ENCODE assay signal across 32 cellular contexts in the genomic region with DNA sequence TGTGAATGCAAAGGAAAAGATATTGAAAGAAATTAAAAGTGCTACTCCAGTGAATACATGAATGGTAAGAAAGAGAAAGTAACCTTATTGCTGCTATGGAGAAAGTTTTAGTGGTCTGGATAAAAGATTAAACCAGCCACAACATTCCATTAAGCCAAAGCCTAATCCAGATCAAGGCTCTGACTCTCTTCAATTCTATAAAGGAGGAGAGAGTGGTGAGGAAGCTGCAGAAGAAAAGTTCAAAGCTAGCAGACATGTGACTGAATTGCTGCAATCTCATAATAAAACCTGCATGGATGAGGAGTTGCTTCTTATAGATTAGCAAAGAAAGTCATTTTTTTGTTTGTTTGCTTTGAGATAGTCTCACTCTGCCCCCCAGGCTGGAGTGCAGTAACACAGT.
"Had no signal": no experiment of that assay in that cellular context is flagged by ENCODE, and none has a peak within 500 bp of the region (broad histone marks: within the 10 kb centered on the region; RNA-seq: fewer than 3 reads in every experiment).

No MANE protein-coding gene starts in this region.

- H3K27me3 ChIP-seq: adrenal gland, breast epithelium, colonic mucosa, dorsolateral prefrontal cortex, esophagus muscularis mucosa, pancreas, testis, uterus had no signal

- FAIRE-seq: astrocyte, frontal cortex, islet of Langerhans, pancreas, small intestine had no signal

- H3K4me1 Mint-ChIP-seq: activated B cell treated with CpG ODN at 0.5 μM for 24 hours; stimulated activated memory B cell treated with anti-CD40 and anti-IgM and Interleukin-4, amounts not matched to agents 10 μg/mL and 1 μg/mL and 100 μg/mL, for 72 hours had no signal

- H3K36me3 ChIP-seq: adrenal gland, breast epithelium, colonic mucosa, esophagus muscularis mucosa, lower lobe of right lung, pancreas, uterus had no signal

- H3K27ac Mint-ChIP-seq: activated B cell treated with CpG ODN at 0.5 μM for 24 hours; activated CD4-positive, alpha-beta T cell treated with anti-CD3 and anti-CD28 coated beads for 36 hours; activated naive CD8-positive, alpha-beta T cell; activated T-helper 2 cell treated with anti-CD3 and anti-CD28 coated beads, Interferon-gamma antibody, Interleukin-2, Interleukin-4, amounts not matched to agents 10 μg/mL and 5 μg/mL and 100 μg/mL, durations not matched to agents 14 hours and 24 hours and 36 hours; effector memory CD8-positive, alpha-beta T cell; natural killer cell treated with Interleukin-12 subunit alpha and Interleukin-12 subunit beta and Interleukin-15 and Interleukin-18, amount 100 ng/mL, for 72 hours; stimulated activated memory B cell treated with anti-CD40 and anti-IgM and Interleukin-4, amounts not matched to agents 10 μg/mL and 1 μg/mL and 100 μg/mL, for 72 hours; T-helper 1 cell treated with Interleukin-12 subunit alpha and Interleukin-12 subunit beta and Interleukin-4 antibody, amounts not matched to agents 30 μg/mL and 1 μg/mL, for 36 hours had no signal

- DNase-seq: activated B cell treated with CpG ODN at 0.5 μM for 24 hours; activated CD4-positive, alpha-beta T cell treated with anti-CD3 and anti-CD28 coated beads for 36 hours; activated CD4-positive, alpha-beta T cell treated with anti-CD3 and anti-CD28 coated beads, Interleukin-2, amount 50 U/mL, for 4 hours; activated CD8-positive, alpha-beta memory T cell treated with anti-CD3 and anti-CD28 coated beads, Interleukin-2, amount 50 U/mL, for 48 hours; activated naive CD4-positive, alpha-beta T cell; activated T-cell treated with anti-CD3 and anti-CD28 coated beads, Interleukin-2, amount 50 U/mL, for 4 hours; adrenal gland; colonic mucosa; dorsolateral prefrontal cortex; effector memory CD8-positive, alpha-beta T cell; head of caudate nucleus; hypothalamus; lower lobe of right lung; pancreas; small intestine; stimulated activated CD4-positive, alpha-beta T cell treated with anti-CD3 and anti-CD28 coated beads, Interleukin-15, amount 100 ng/mL, for 24 hours; testis; trophoblast cell; uterus had no signal

- H3K27me3 Mint-ChIP-seq: activated CD4-positive, alpha-beta T cell treated with anti-CD3 and anti-CD28 coated beads for 36 hours; activated naive CD8-positive, alpha-beta T cell; central memory CD8-positive, alpha-beta T cell; effector memory CD8-positive, alpha-beta T cell; natural killer cell treated with Interleukin-12 subunit alpha and Interleukin-12 subunit beta and Interleukin-15 and Interleukin-18, amount 100 ng/mL, for 72 hours had no signal

- H3K9me3 ChIP-seq: adrenal gland, colonic mucosa, esophagus muscularis mucosa, lower lobe of right lung, pancreas, testis, uterus had no signal

- ATAC-seq: activated T-cell treated with anti-CD3 and anti-CD28 coated beads, Interleukin-2, amount 50 U/mL, for 4 hours; effector memory CD8-positive, alpha-beta T cell; left lobe of liver; lower lobe of right lung; natural killer cell treated with Interleukin-12 subunit alpha and Interleukin-12 subunit beta and Interleukin-15 and Interleukin-18, amount 100 ng/mL, for 72 hours; pancreas; sciatic nerve; stimulated activated memory B cell treated with anti-CD40 and anti-IgM and Interleukin-4, amounts not matched to agents 10 μg/mL and 1 μg/mL and 100 μg/mL, for 72 hours had no signal

- H3K4me3 ChIP-seq: adrenal gland, breast epithelium, colonic mucosa, dorsolateral prefrontal cortex, esophagus muscularis mucosa, lower lobe of right lung, pancreas, testis, uterus had no signal

- H3K36me3 Mint-ChIP-seq: stimulated activated memory B cell treated with anti-CD40 and anti-IgM and Interleukin-4, amounts not matched to agents 10 μg/mL and 1 μg/mL and 100 μg/mL, for 72 hours had no signal

- H3K4me3 Mint-ChIP-seq: activated B cell treated with CpG ODN at 0.5 μM for 24 hours; activated CD4-positive, alpha-beta T cell treated with anti-CD3 and anti-CD28 coated beads for 36 hours; activated naive CD8-positive, alpha-beta T cell; activated T-cell treated with anti-CD3 and anti-CD28 coated beads, Interleukin-2, amount 50 U/mL, for 4 hours; central memory CD8-positive, alpha-beta T cell; effector memory CD8-positive, alpha-beta T cell; natural killer cell treated with Interleukin-12 subunit alpha and Interleukin-12 subunit beta and Interleukin-15 and Interleukin-18, amount 100 ng/mL, for 72 hours; stimulated activated memory B cell treated with anti-CD40 and anti-IgM and Interleukin-4, amounts not matched to agents 10 μg/mL and 1 μg/mL and 100 μg/mL, for 72 hours; T-helper 1 cell treated with Interleukin-12 subunit alpha and Interleukin-12 subunit beta and Interleukin-4 antibody, amounts not matched to agents 30 μg/mL and 1 μg/mL, for 36 hours had no signal

- H3K9me3 Mint-ChIP-seq: central memory CD8-positive, alpha-beta T cell; natural killer cell treated with Interleukin-12 subunit alpha and Interleukin-12 subunit beta and Interleukin-15 and Interleukin-18, amount 100 ng/mL, for 72 hours had no signal

- H3K4me1 ChIP-seq: adrenal gland, breast epithelium, colonic mucosa, esophagus muscularis mucosa, lower lobe of right lung, pancreas, testis, uterus had no signal

- H3K27ac ChIP-seq: adrenal gland, breast epithelium, colonic mucosa, dorsolateral prefrontal cortex, esophagus muscularis mucosa, lower lobe of right lung, pancreas, testis, uterus had no signal
